ENCODE assay signal across 1 cellular context in genomic region chr16:28211758-28212531, GRCh38.
TF ChIP-seq lines count a peak whose summit lies in the region.

XPO6 (minus strand) TSS chr16:28211965; CDS start chr16:28211368, 597 bp downstream.

TF ChIP-seq in K562, 482 proteins besides CTCF, POLR2A, EP300 and RAD21 (continued from another document and continues in another):
- TF ChIP-seq CHD7 (IDR thresholded peaks at IDR 0.05; ENCODE audit: low read depth, low read length): no peak
- no peak for TF ChIP-seq PTRF (tag; IDR thresholded peaks at IDR 0.05)
- peak; percentile 89 for TF ChIP-seq RBFOX2 (IDR thresholded peaks at IDR 0.05; ENCODE audit: low read depth, low read length)
- no peak for TF ChIP-seq ZNF146 (CRISPR knock-in tag; IDR thresholded peaks at IDR 0.05; ENCODE audit: unreplicated experiment)
- peak in 1 of 2 experiments; percentile 84; a peak in 2 of 4 replicates for TF ChIP-seq KDM4B (IDR thresholded peaks at IDR 0.05; ENCODE audit: borderline replicate concordance in 2 of 2, low read depth in 1 of 2)
- no peak for TF ChIP-seq MLLT1 (IDR thresholded peaks at IDR 0.05)
- TF ChIP-seq ZBTB33 (CRISPR knock-in tag; IDR thresholded peaks at IDR 0.05): no peak; the same call in 1 of the 2 replicates
- no peak for TF ChIP-seq RERE (CRISPR knock-in tag; IDR thresholded peaks at IDR 0.05; ENCODE audit: borderline replicate concordance)
- no peak for TF ChIP-seq PTBP1 (IDR thresholded peaks at IDR 0.05; ENCODE audit: low read depth, low read length)
- no peak for TF ChIP-seq MECOM (CRISPR knock-in tag; IDR thresholded peaks at IDR 0.05)
- TF ChIP-seq TSHZ1 (CRISPR knock-in tag; IDR thresholded peaks at IDR 0.05): no peak
- no peak for TF ChIP-seq ZNF561 (CRISPR knock-in tag; conservative IDR thresholded peaks at IDR 0.05)
- TF ChIP-seq ZNF121 (CRISPR knock-in tag; conservative IDR thresholded peaks at IDR 0.05): no peak
- TF ChIP-seq MEF2A (IDR thresholded peaks at IDR 0.05; ENCODE audit: control insufficient read depth, low read depth, low read length): no peak
- TF ChIP-seq ZFX (CRISPR knock-in tag; IDR thresholded peaks at IDR 0.05): peak; percentile 45
- peak; percentile 67 for TF ChIP-seq MBD2 (IDR thresholded peaks at IDR 0.05; ENCODE audit: borderline replicate concordance, low read depth)
- TF ChIP-seq ZNF668 (CRISPR knock-in tag; IDR thresholded peaks at IDR 0.05): no peak
- no peak for TF ChIP-seq MAFF (IDR thresholded peaks at IDR 0.05; ENCODE audit: low read length)
- TF ChIP-seq GATAD2A (IDR thresholded peaks at IDR 0.05): no peak; the same call in 1 of the 2 replicates
- no peak for TF ChIP-seq TEAD2 (tag; IDR thresholded peaks at IDR 0.05)
- TF ChIP-seq PHF20 (IDR thresholded peaks at IDR 0.05; ENCODE audit: partially characterized antibody): peak; percentile 77
- peak; percentile 50 to 75; a peak in 3 of 4 replicates for TF ChIP-seq FOXK2 (conservative IDR thresholded peaks at IDR 0.05 in 1 of 2, IDR thresholded peaks at IDR 0.05 in 1 of 2; ENCODE audit: low read depth in 2 of 2)
- TF ChIP-seq CTBP1 (IDR thresholded peaks at IDR 0.05; ENCODE audit: borderline replicate concordance): peak; percentile 95
- TF ChIP-seq ZNF79 (CRISPR knock-in tag; IDR thresholded peaks at IDR 0.05; ENCODE audit: low read depth): no peak
- peak; percentile 79 for TF ChIP-seq ELF1 (tag; IDR thresholded peaks at IDR 0.05)
- TF ChIP-seq TEAD4 (IDR thresholded peaks at IDR 0.05; ENCODE audit: low read length): peak; percentile 53
- no peak for TF ChIP-seq TEAD4 (CRISPR knock-in tag; IDR thresholded peaks at IDR 0.05; ENCODE audit: borderline replicate concordance)
- peak; percentile 86 for TF ChIP-seq POLR2G (IDR thresholded peaks at IDR 0.05; ENCODE audit: low read depth, low read length)
- TF ChIP-seq CREM (IDR thresholded peaks at IDR 0.05; ENCODE audit: low read depth): peak; percentile 83
- no peak for TF ChIP-seq ZBTB26 (CRISPR knock-in tag; IDR thresholded peaks at IDR 0.05)
- TF ChIP-seq RBM39 (optimal IDR thresholded peaks at IDR 0.05; ENCODE audit: low read depth, low read length): no peak
- no peak for TF ChIP-seq NFATC3 (IDR thresholded peaks at IDR 0.05)
